ENCODE assay signal across 2 cellular contexts in the genomic region with DNA sequence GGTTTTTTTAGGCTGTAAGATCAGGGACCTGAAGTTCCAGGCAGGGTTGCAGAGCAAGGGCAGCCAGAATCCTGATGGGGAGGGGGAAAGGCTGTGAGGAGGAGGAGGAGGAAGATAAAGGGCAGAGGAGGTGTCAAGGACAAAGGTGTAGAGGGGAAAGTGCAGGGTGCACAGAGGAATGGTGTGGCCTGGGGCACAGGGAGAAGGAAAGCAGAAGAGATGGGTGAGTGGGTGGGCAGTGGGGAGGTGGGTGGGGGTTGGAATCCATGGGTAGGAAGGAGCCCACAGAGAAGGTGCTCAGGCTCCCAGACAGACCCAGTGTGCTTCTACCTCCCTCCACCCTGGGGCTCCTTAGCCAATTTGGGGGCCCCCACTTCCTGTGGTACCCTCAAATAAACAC.
TF ChIP-seq lines count a peak whose summit lies in the region.

No MANE protein-coding gene starts in this region.

TF ChIP-seq in HEK293, 187 proteins besides CTCF, POLR2A, EP300 and RAD21:
- no peak for TF ChIP-seq ZNF23 (tag by site-specific recombination; IDR thresholded peaks at IDR 0.05; ENCODE audit: borderline replicate concordance)
- TF ChIP-seq EGR2 (tag by site-specific recombination; IDR thresholded peaks at IDR 0.05; ENCODE audit: low read depth): peak; percentile 96
- peak; percentile 97 for TF ChIP-seq ZFHX2 (tag by site-specific recombination; conservative IDR thresholded peaks at IDR 0.05)
- no peak for TF ChIP-seq ZNF48 (tag by site-specific recombination; IDR thresholded peaks at IDR 0.05)

TF ChIP-seq in H1, 55 proteins besides CTCF, POLR2A, EP300 and RAD21:
- TF ChIP-seq TCF12 (IDR thresholded peaks at IDR 0.05; ENCODE audit: low read depth, low read length) (no peak), SP2 (IDR thresholded peaks at IDR 0.05; ENCODE audit: low read length) (no peak), SP4 (IDR thresholded peaks at IDR 0.05; ENCODE audit: low read length) (no peak), SUZ12 (IDR thresholded peaks at IDR 0.05; ENCODE audit: low read length) (no peak), TBP (IDR thresholded peaks at IDR 0.05; ENCODE audit: low read depth, low read length) (no peak), POU5F1 (IDR thresholded peaks at IDR 0.05; ENCODE audit: low read depth, low read length) (no peak), BCL11A (IDR thresholded peaks at IDR 0.05; ENCODE audit: low read depth in 2 of 2, low read length in 2 of 2) (no peak), CTBP2 (IDR thresholded peaks at IDR 0.05; ENCODE audit: borderline replicate concordance, insufficient read depth, insufficient read length, low read length) (no peak), PHF8 (conservative IDR thresholded peaks at IDR 0.05; ENCODE audit: low read depth, low read length) (no peak), CEBPB (IDR thresholded peaks at IDR 0.05; ENCODE audit: low read depth, low read length) (no peak), GTF2F1 (IDR thresholded peaks at IDR 0.05; ENCODE audit: borderline replicate concordance, low read depth, low read length) (no peak), GABPA (IDR thresholded peaks at IDR 0.05; ENCODE audit: borderline replicate concordance, insufficient read depth, low read length) (no peak), KDM4A (IDR thresholded peaks at IDR 0.05; ENCODE audit: low read depth, low read length, severe bottlenecking) (no peak), RXRA (IDR thresholded peaks at IDR 0.05; ENCODE audit: insufficient read depth, low read depth, low read length) (no peak), SIN3A (conservative IDR thresholded peaks at IDR 0.05 in 1 of 2, IDR thresholded peaks at IDR 0.05 in 1 of 2; ENCODE audit: low read depth in 1 of 2, low read length in 2 of 2) (no peak)
- TF ChIP-seq, protein P1, sequence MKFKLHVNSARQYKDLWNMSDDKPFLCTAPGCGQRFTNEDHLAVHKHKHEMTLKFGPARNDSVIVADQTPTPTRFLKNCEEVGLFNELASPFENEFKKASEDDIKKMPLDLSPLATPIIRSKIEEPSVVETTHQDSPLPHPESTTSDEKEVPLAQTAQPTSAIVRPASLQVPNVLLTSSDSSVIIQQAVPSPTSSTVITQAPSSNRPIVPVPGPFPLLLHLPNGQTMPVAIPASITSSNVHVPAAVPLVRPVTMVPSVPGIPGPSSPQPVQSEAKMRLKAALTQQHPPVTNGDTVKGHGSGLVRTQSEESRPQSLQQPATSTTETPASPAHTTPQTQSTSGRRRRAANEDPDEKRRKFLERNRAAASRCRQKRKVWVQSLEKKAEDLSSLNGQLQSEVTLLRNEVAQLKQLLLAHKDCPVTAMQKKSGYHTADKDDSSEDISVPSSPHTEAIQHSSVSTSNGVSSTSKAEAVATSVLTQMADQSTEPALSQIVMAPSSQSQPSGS (IDR thresholded peaks at IDR 0.05; ENCODE audit: low read length): no peak
- TF ChIP-seq, protein P2, sequence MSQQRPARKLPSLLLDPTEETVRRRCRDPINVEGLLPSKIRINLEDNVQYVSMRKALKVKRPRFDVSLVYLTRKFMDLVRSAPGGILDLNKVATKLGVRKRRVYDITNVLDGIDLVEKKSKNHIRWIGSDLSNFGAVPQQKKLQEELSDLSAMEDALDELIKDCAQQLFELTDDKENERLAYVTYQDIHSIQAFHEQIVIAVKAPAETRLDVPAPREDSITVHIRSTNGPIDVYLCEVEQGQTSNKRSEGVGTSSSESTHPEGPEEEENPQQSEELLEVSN (IDR thresholded peaks at IDR 0.05): no peak
- TF ChIP-seq, protein P3, sequence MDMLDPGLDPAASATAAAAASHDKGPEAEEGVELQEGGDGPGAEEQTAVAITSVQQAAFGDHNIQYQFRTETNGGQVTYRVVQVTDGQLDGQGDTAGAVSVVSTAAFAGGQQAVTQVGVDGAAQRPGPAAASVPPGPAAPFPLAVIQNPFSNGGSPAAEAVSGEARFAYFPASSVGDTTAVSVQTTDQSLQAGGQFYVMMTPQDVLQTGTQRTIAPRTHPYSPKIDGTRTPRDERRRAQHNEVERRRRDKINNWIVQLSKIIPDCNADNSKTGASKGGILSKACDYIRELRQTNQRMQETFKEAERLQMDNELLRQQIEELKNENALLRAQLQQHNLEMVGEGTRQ (IDR thresholded peaks at IDR 0.05; ENCODE audit: low read length): no peak
